In the genomic region with DNA sequence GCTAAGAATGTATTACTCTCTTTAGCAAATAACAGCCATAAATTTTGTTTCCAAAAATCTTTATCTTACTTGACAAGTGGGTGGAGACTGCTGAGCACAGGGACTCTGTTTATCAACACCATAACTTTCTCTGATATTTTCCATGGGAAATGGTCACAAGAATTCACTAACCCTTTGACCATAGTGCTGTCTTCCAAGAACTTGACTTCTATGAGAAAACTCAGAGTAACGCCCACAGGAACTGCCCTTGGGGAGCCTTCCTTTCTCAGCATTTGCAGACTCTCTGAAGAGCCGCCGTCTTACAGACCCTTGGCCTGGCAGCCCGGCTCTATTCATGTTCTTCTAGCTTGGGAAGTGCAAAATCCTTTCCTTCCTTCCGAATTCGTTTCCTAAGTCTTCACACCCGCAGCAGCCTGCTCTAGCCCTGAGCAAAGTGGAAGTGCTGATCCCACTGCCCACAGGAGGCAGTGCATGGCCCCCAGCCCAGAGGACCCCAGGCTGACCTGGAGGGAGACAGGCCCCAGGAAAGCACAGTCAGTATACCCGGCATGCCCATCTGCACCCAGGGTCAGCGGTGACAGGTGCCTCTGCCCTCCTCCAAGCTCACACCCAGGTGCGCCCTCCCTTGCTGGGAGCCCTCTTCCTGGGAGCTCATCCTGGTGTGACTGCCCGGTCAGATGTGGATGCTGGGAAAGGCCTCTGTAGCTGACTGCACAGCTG, we compare ENCODE assay signal across 10 cellular contexts. TPM values are rescaled to one million over a fixed set of nuclear protein-coding genes. Genes with fewer than 3 reads are reported as not detected.
DNase-seq lines count a peak whose midpoint lies in the region; ATAC-seq and TF ChIP-seq lines count a peak whose summit lies in the region.
"Had no signal": no experiment of that assay in that cellular context is flagged by ENCODE, and none has a peak within 500 bp of the region (broad histone marks: within the 10 kb centered on the region; RNA-seq: fewer than 3 reads in every experiment).

No MANE protein-coding gene starts in this region.

- H3K4me1 ChIP-seq in SK-N-SH (ENCODE audit: control insufficient read depth in 1 of 2, insufficient read depth in 2 of 2, low read depth in 1 of 2, low read length in 1 of 2) (peaks cover 9 to 27% of the 10 kb centered on the region in 2 experiments; a peak in 2 of 4 replicates), prostate gland (replicated peaks) (peaks cover 23% of the 10 kb centered on the region)

- H3F3A ChIP-seq in SK-N-SH (replicated peaks; ENCODE audit: insufficient read depth), result peaks cover 30% of the 10 kb centered on the region

- H3K27ac ChIP-seq in SK-N-SH (ENCODE audit: low read depth in 2 of 2, low read length in 1 of 2) (peak overlapping the region in 1 of 2 experiments; percentile 24; a peak in 2 of 4 replicates), prostate gland (peak overlapping the region; percentile 32 to 42)
- H3K27ac ChIP-seq: C4-2B had no signal

- DNase-seq in COLO668 (lab: John Stamatoyannopoulos, UW; ENCODE audit: unreplicated experiment), result peak; percentile 65
- DNase-seq in SK-N-SH, result no peak
- DNase-seq in cardiac septum (ENCODE audit: low spot score), result peak; percentile 72
- DNase-seq in prostate gland (ENCODE audit: low spot score), result no peak
- DNase-seq in middle frontal gyrus (ENCODE audit: extremely low spot score, low spot score), result no peak
- DNase-seq: activated gamma-delta T cell had no signal

- H3K27me3 ChIP-seq in SK-N-SH (ENCODE audit: insufficient read depth) (no peaks in the 10 kb centered on the region), prostate gland (replicated peaks; ENCODE audit: insufficient read depth) (no peaks in the 10 kb centered on the region)

- WGBS in SK-N-SH (ENCODE audit: low lambda C conversion rate), result 96% methylated on average over 7 of the region's 11 CpGs
- WGBS in prostate gland, result 50% methylated on average over 11 of the region's 11 CpGs

- H3K4me3 ChIP-seq in SK-N-SH (ENCODE audit: low read depth in 2 of 2, low read length in 1 of 2) (no peak overlapping the region), prostate gland (no peak overlapping the region)

- no peak overlapping the region for H3K4me2 ChIP-seq in SK-N-SH

- TF ChIP-seq RAD21 in SK-N-SH (IDR thresholded peaks at IDR 0.05; ENCODE audit: low read length), result no peak

- H4K20me1 ChIP-seq in SK-N-SH (ENCODE audit: insufficient read depth), result peaks cover 75% of the 10 kb centered on the region

- TF ChIP-seq EP300 in SK-N-SH (IDR thresholded peaks at IDR 0.05; ENCODE audit: borderline replicate concordance in 1 of 2, low read depth in 1 of 2, low read length in 1 of 2), result no peak

- intact Hi-C loops in cardiac septum (cut with DNase I), result no loop called here
- intact Hi-C loops in prostate gland (cut with DNase I), result no loop called here

- H3K36me3 ChIP-seq in SK-N-SH (replicated peaks in 1 of 2; ENCODE audit: control insufficient read depth in 1 of 2, insufficient read depth in 2 of 2, low read length in 1 of 2) (peaks cover 0 to 12% of the 10 kb centered on the region in 2 experiments), prostate gland (no peaks in the 10 kb centered on the region)

- no peak overlapping the region for H2AFZ ChIP-seq in SK-N-SH (ENCODE audit: low read depth)

- H3K9me3 ChIP-seq in SK-N-SH (no peaks in the 10 kb centered on the region), prostate gland (no peaks in the 10 kb centered on the region)

- ATAC-seq in GM18873 (IDR thresholded peaks at IDR 0.05; ENCODE audit: low FRiP score, unreplicated experiment) (no peak), GM21447 (IDR thresholded peaks at IDR 0.05; ENCODE audit: unreplicated experiment) (no peak), GM19328 (IDR thresholded peaks at IDR 0.05; ENCODE audit: unreplicated experiment) (no peak)

- H3K9ac ChIP-seq in SK-N-SH, result no peak overlapping the region

- TF ChIP-seq CTCF in SK-N-SH (IDR thresholded peaks at IDR 0.05), result no peak
- TF ChIP-seq CTCF in prostate gland (IDR thresholded peaks at IDR 0.05), result no peak

- POLR2A ChIA-PET in SK-N-SH (lab: Yijun Ruan, JAX), result interaction anchor here (1.6 kb wide), 1 partner anchor 14 kb away, joined by 7 read pairs; no protein-coding TSS in a partner anchor

- peaks cover 100% of the 10 kb centered on the region for H3K79me2 ChIP-seq in SK-N-SH (ENCODE audit: insufficient read depth)

- H3K9me2 ChIP-seq in SK-N-SH, result no peaks in the 10 kb centered on the region

- TF ChIP-seq POLR2A in prostate gland (IDR thresholded peaks at IDR 0.05), result no peak

- CTCF ChIA-PET in SK-N-SH (lab: Yijun Ruan, JAX), result no interaction called here

TF ChIP-seq in SK-N-SH, 30 proteins besides CTCF, POLR2A, EP300 and RAD21:
- TF ChIP-seq, protein P1, sequence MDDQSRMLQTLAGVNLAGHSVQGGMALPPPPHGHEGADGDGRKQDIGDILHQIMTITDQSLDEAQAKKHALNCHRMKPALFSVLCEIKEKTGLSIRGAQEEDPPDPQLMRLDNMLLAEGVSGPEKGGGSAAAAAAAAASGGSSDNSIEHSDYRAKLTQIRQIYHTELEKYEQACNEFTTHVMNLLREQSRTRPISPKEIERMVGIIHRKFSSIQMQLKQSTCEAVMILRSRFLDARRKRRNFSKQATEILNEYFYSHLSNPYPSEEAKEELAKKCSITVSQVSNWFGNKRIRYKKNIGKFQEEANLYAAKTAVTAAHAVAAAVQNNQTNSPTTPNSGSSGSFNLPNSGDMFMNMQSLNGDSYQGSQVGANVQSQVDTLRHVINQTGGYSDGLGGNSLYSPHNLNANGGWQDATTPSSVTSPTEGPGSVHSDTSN (IDR thresholded peaks at IDR 0.05), result 0 out of 2 replicates have a peak, but pooled peaks have one; percentile 22
- TF ChIP-seq NRF1 (IDR thresholded peaks at IDR 0.05; ENCODE audit: low read depth, low read length), result no peak
TF ChIP-seq in SK-N-SH: peak in this region for 1.

RNA-seq across cellular contexts. Expression of gene GAS6, which starts 10.2 kb away (rescaled TPM):
- polyA plus RNA-seq in SK-N-SH (2012; rRNA removed), result 380 and 406 TPM in 2 replicates
- 236 and 359 TPM in 2 replicates for polyA plus RNA-seq in SK-N-SH (2012; cell fraction: cytosol; rRNA removed)
- polyA plus RNA-seq in SK-N-SH (2012; cell fraction: nucleus; rRNA removed), result 463 and 469 TPM in 2 replicates
- total RNA-seq in cardiac septum (201 TPM), prostate gland (100 to 1,000 TPM; 116 to 432 TPM)

Comparison
In these comparisons a context has a peak if more than half of its experiments do, and no peak if none do; other contexts are left out.
1. DNase-seq: peak in COLO668 (single experiment) and cardiac septum (single experiment); none in SK-N-SH (single experiment), prostate gland (single experiment) and middle frontal gyrus (single experiment).